Comparison of ENCODE assay signal across 20 cellular contexts in genomic region chr2:134295441-134295840, GRCh38. TPM values are rescaled to one million over a fixed set of nuclear protein-coding genes. Genes with fewer than 3 reads are reported as not detected.
A peak's percentile ranks its signal among the peaks of the same experiment; 100 is the strongest.
DNase-seq lines count a peak whose midpoint lies in the region; ATAC-seq and TF ChIP-seq lines count a peak whose summit lies in the region.
"Had no signal": no experiment of that assay in that cellular context is flagged by ENCODE, and none has a peak within 500 bp of the region (broad histone marks: within the 10 kb centered on the region; RNA-seq: fewer than 3 reads in every experiment).

No MANE protein-coding gene starts in this region.

- H3K9me3 Mint-ChIP-seq in activated CD8-positive, alpha-beta memory T cell treated with anti-CD3 and anti-CD28 coated beads, Interleukin-2, amount 10 ng/mL, durations not matched to agents 7 days and 5 days (ENCODE audit: low read depth), result no peaks in the 10 kb centered on the region
- H3K9me3 Mint-ChIP-seq: activated T-cell treated with anti-CD3 and anti-CD28 coated beads, Interleukin-2, amount 50 U/mL, for 4 hours; CD4-positive, CD25-positive, alpha-beta regulatory T cell had no signal

- H3K27ac ChIP-seq in angular gyrus (ENCODE audit: low read depth, low read length) (peak overlapping the region; percentile 41), lower lobe of right lung (peak overlapping the region; percentile 46), substantia nigra (ENCODE audit: low read depth, low read length, poor library complexity, severe bottlenecking) (peak overlapping the region; percentile 28)
- H3K27ac ChIP-seq: colonic mucosa, upper lobe of right lung had no signal

- no peak overlapping the region for H3K4me3 ChIP-seq in lower lobe of right lung
- H3K4me3 ChIP-seq: colonic mucosa, pancreas, upper lobe of right lung had no signal

- H3K36me3 ChIP-seq in lower lobe of right lung, result no peaks in the 10 kb centered on the region
- H3K36me3 ChIP-seq: colonic mucosa, pancreas, upper lobe of right lung had no signal

- no peak overlapping the region for H3K4me3 Mint-ChIP-seq in activated CD8-positive, alpha-beta memory T cell treated with anti-CD3 and anti-CD28 coated beads, Interleukin-2, amount 10 ng/mL, durations not matched to agents 7 days and 5 days
- H3K4me3 Mint-ChIP-seq: activated T-cell treated with anti-CD3 and anti-CD28 coated beads, Interleukin-2, amount 50 U/mL, for 4 hours; CD4-positive, CD25-positive, alpha-beta regulatory T cell; T-helper 17 cell had no signal

- no peaks in the 10 kb centered on the region for H3K27me3 ChIP-seq in lower lobe of right lung (ENCODE audit: low read depth)
- H3K27me3 ChIP-seq: colonic mucosa, pancreas, upper lobe of right lung had no signal

- no peaks in the 10 kb centered on the region for H3K9me3 ChIP-seq in lower lobe of right lung
- H3K9me3 ChIP-seq: colonic mucosa, pancreas, upper lobe of right lung had no signal

- H3K27ac Mint-ChIP-seq in activated CD8-positive, alpha-beta memory T cell treated with anti-CD3 and anti-CD28 coated beads, Interleukin-2, amount 10 ng/mL, durations not matched to agents 7 days and 5 days, result no peak overlapping the region

- peaks cover 22% of the 10 kb centered on the region for H3K4me1 Mint-ChIP-seq in activated CD8-positive, alpha-beta memory T cell treated with anti-CD3 and anti-CD28 coated beads, Interleukin-2, amount 10 ng/mL, durations not matched to agents 7 days and 5 days

- peak; percentile 32 for DNase-seq in EL
- DNase-seq in lower lobe of right lung, result no peak
- DNase-seq in substantia nigra (lab: John Stamatoyannopoulos, UW), result no peak
- no peak for DNase-seq in activated CD8-positive, alpha-beta memory T cell treated with anti-CD3 and anti-CD28 coated beads, Interleukin-2, amount 10 ng/mL, durations not matched to agents 7 days and 5 days
- no peak for DNase-seq in NCI-H82 treated with DMSO at 0.1 percent for 48 hours (lab: John Stamatoyannopoulos, UW; ENCODE audit: unreplicated experiment)
- DNase-seq in GM10248 (ENCODE audit: extremely low spot score), result no peak
- DNase-seq: activated CD4-positive, alpha-beta T cell treated with anti-CD3 and anti-CD28 coated beads for 1 hour; activated T-cell treated with anti-CD3 and anti-CD28 coated beads, Interleukin-2, amount 50 U/mL, for 4 hours; CD4-positive, CD25-positive, alpha-beta regulatory T cell; colonic mucosa; GF-D8; HCEC 1CT; KBM-7; mammary epithelial cell; NCI-H524 treated with DMSO at 0.1 percent for 48 hours; pancreas; T-helper 17 cell; upper lobe of right lung had no signal

- ATAC-seq in lower lobe of right lung, result no peak
- ATAC-seq in activated CD8-positive, alpha-beta memory T cell treated with anti-CD3 and anti-CD28 coated beads, Interleukin-2, amount 10 ng/mL, durations not matched to agents 7 days and 5 days, result no peak
- no peak for ATAC-seq in GM18511 (IDR thresholded peaks at IDR 0.05; ENCODE audit: unreplicated experiment)
- ATAC-seq: activated T-cell treated with anti-CD3 and anti-CD28 coated beads, Interleukin-2, amount 50 U/mL, for 4 hours; pancreas; T-helper 17 cell; upper lobe of right lung had no signal

- peaks cover 24% of the 10 kb centered on the region for H3K36me3 Mint-ChIP-seq in activated CD8-positive, alpha-beta memory T cell treated with anti-CD3 and anti-CD28 coated beads, Interleukin-2, amount 10 ng/mL, durations not matched to agents 7 days and 5 days

- peaks cover 36% of the 10 kb centered on the region for H3K4me1 ChIP-seq in lower lobe of right lung

- CTCF ChIA-PET in activated CD8-positive, alpha-beta memory T cell treated with anti-CD3 and anti-CD28 coated beads, Interleukin-2, amount 10 ng/mL, durations not matched to agents 7 days and 5 days (lab: Charles Lee), result no interaction called here
- CTCF ChIA-PET in GM10248 (lab: Yijun Ruan, JAX), result interaction anchor here (1.3 kb wide), 1 partner anchor 10 kb away, joined by 3 read pairs; no protein-coding TSS in a partner anchor

- POLR2A ChIA-PET in GM10248 (lab: Yijun Ruan, JAX), result no interaction called here

- TF ChIP-seq CTCF in lower lobe of right lung (IDR thresholded peaks at IDR 0.05) (no peak), GM10248 (IDR thresholded peaks at IDR 0.05; ENCODE audit: control extremely low read depth, extremely low read depth, low read depth, missing control alignments) (no peak)

- peaks cover 3% of the 10 kb centered on the region for H3K27me3 Mint-ChIP-seq in activated CD8-positive, alpha-beta memory T cell treated with anti-CD3 and anti-CD28 coated beads, Interleukin-2, amount 10 ng/mL, durations not matched to agents 7 days and 5 days
- H3K27me3 Mint-ChIP-seq: CD4-positive, CD25-positive, alpha-beta regulatory T cell; T-helper 17 cell had no signal

- intact Hi-C loops in lower lobe of right lung (cut with DNase I), result no loop called here

RNA-seq across cellular contexts. Expression of gene MGAT5, which starts 41.6 kb away (rescaled TPM):
- 61.7 TPM for total RNA-seq in lower lobe of right lung
- 10 to 100 TPM; 40.3 to 43.6 TPM for total RNA-seq in activated CD8-positive, alpha-beta memory T cell treated with anti-CD3 and anti-CD28 coated beads, Interleukin-2, amount 10 ng/mL, durations not matched to agents 7 days and 5 days
